ENCODE assay signal across 2 cellular contexts in the genomic region with DNA sequence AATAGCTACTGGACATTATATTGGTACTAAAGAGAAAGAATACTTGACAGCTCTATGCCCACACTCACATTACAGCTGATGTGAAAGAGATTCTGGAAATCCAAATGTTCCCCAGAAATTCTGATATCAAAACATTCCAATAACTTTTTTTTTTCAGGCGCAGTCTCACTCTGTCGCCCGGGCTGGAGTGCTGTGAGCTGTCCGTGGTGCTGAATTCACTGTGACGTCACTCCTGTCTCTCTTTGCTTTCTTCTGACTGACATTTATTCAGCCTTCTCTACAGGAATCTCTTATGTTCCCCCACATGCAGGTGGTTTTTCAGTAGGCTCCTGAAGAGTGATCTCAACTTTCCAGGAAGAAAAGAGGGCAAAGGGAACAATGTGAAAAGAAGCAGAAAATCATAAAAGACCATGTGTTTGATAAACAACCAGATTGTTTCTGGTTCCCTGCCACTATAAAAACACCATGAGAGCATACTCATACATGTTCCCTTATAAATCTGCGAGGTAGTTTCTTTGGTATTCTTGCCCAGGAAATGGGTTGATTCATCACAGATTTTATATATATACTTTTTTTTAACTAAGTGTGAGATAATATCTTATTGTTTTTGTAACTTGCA.
TF ChIP-seq lines count a peak whose summit lies in the region.

No MANE protein-coding gene starts in this region.

TF ChIP-seq in HEK293, 187 proteins besides CTCF, POLR2A, EP300 and RAD21 (continues in another document):
- peak; percentile 99 for TF ChIP-seq REST (tag by site-specific recombination; IDR thresholded peaks at IDR 0.05)
- peak; percentile 93 for TF ChIP-seq ZNF629 (tag by site-specific recombination; IDR thresholded peaks at IDR 0.05)
- TF ChIP-seq, protein P1, sequence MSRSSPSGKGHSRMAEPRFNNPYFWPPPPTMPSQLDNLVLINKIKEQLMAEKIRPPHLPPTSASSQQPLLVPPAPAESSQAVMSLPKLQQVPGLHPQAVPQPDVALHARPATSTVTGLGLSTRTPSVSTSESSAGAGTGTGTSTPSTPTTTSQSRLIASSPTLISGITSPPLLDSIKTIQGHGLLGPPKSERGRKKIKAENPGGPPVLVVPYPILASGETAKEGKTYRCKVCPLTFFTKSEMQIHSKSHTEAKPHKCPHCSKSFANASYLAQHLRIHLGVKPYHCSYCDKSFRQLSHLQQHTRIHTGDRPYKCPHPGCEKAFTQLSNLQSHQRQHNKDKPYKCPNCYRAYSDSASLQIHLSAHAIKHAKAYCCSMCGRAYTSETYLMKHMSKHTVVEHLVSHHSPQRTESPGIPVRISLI (tag by site-specific recombination; IDR thresholded peaks at IDR 0.05): peak; percentile 69; the same call in 1 of the 2 replicates
- peak; percentile 44; the same call in 1 of the 2 replicates for TF ChIP-seq INSM2 (tag by site-specific recombination; IDR thresholded peaks at IDR 0.05)
- TF ChIP-seq ZNF16 (tag by site-specific recombination; IDR thresholded peaks at IDR 0.05; ENCODE audit: low read depth): no peak
- TF ChIP-seq, protein P2, sequence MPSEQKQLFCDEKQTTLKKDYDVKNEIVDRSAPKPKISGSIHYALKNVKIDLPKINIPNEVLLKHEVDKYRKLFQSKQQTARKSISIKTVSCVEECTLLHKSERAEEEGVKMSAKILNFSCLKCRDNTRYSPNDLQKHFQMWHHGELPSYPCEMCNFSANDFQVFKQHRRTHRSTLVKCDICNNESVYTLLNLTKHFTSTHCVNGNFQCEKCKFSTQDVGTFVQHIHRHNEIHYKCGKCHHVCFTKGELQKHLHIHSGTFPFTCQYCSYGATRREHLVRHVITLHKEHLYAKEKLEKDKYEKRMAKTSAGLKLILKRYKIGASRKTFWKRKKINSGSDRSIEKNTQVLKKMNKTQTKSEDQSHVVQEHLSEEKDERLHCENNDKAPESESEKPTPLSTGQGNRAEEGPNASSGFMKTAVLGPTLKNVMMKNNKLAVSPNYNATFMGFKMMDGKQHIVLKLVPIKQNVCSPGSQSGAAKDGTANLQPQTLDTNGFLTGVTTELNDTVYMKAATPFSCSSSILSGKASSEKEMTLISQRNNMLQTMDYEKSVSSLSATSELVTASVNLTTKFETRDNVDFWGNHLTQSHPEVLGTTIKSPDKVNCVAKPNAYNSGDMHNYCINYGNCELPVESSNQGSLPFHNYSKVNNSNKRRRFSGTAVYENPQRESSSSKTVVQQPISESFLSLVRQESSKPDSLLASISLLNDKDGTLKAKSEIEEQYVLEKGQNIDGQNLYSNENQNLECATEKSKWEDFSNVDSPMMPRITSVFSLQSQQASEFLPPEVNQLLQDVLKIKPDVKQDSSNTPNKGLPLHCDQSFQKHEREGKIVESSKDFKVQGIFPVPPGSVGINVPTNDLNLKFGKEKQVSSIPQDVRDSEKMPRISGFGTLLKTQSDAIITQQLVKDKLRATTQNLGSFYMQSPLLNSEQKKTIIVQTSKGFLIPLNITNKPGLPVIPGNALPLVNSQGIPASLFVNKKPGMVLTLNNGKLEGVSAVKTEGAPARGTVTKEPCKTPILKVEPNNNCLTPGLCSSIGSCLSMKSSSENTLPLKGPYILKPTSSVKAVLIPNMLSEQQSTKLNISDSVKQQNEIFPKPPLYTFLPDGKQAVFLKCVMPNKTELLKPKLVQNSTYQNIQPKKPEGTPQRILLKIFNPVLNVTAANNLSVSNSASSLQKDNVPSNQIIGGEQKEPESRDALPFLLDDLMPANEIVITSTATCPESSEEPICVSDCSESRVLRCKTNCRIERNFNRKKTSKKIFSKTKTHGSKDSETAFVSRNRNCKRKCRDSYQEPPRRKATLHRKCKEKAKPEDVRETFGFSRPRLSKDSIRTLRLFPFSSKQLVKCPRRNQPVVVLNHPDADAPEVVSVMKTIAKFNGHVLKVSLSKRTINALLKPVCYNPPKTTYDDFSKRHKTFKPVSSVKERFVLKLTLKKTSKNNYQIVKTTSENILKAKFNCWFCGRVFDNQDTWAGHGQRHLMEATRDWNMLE (tag by site-specific recombination; conservative IDR thresholded peaks at IDR 0.05; ENCODE audit: low read depth): no peak
- TF ChIP-seq SCRT2 (tag by site-specific recombination; IDR thresholded peaks at IDR 0.05): no peak
- TF ChIP-seq ZBTB21 (tag by site-specific recombination; IDR thresholded peaks at IDR 0.05): peak; percentile 89

TF ChIP-seq in SK-N-SH, 30 proteins besides CTCF, POLR2A, EP300 and RAD21 (continued from another document):
- TF ChIP-seq REST (IDR thresholded peaks at IDR 0.05; ENCODE audit: low read depth, low read length): peak; percentile 100
